Comparison of ENCODE assay signal across 25 cellular contexts in the genomic region with DNA sequence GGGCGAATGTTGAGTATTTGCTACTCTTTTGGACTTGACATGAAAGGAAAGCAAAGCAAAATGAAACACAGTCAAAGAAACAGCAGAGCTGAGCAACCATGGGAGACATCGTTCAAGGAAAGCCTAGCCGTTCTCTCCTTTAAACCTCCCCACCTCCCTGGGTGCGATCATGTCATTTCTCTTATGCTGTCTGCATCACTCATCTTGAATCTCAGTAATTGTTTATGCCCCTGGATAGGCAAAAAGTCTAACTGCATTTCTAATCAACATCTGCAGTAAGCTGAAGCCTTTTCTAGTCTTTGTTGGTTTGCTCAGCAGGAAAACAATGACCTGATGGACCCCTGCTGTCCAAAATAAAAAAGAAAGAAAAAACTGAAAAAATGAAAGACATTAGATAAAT.
DNase-seq lines count a peak whose midpoint lies in the region; ATAC-seq and TF ChIP-seq lines count a peak whose summit lies in the region.
"Had no signal": no experiment of that assay in that cellular context is flagged by ENCODE, and none has a peak within 500 bp of the region (broad histone marks: within the 10 kb centered on the region; RNA-seq: fewer than 3 reads in every experiment).

No MANE protein-coding gene starts in this region.

- no peak overlapping the region for H3K56ac ChIP-seq in IMR-90 (ENCODE audit: extremely low read depth, insufficient read depth, low read length)

- CTCF ChIA-PET in IMR-90 (lab: Yijun Ruan, JAX): interaction anchor here (1.9 kb wide), 1 partner anchor 9 kb away, joined by 4 read pairs; no protein-coding TSS in a partner anchor
- CTCF ChIA-PET in CD4-positive, alpha-beta memory T cell (lab: Charles Lee; ENCODE audit: partially characterized antibody): no interaction called here
- CTCF ChIA-PET in activated CD4-positive, alpha-beta memory T cell treated with anti-CD3 and anti-CD28 coated beads, Interleukin-2, amount 10 ng/mL, durations not matched to agents 7 days and 5 days (lab: Charles Lee): no interaction called here

- H3K9me3 Mint-ChIP-seq in CD4-positive, alpha-beta memory T cell: no peaks in the 10 kb centered on the region
- no peaks in the 10 kb centered on the region for H3K9me3 Mint-ChIP-seq in activated CD4-positive, alpha-beta memory T cell treated with anti-CD3 and anti-CD28 coated beads, Interleukin-2, amount 10 ng/mL, durations not matched to agents 7 days and 5 days
- no peaks in the 10 kb centered on the region for H3K9me3 Mint-ChIP-seq in stimulated activated effector memory CD8-positive, alpha-beta T cell treated with anti-CD3 and anti-CD28 coated beads, Interleukin-12 subunit alpha, Interleukin-12 subunit beta, amount 100 ng/mL, for 72 hours
- H3K9me3 Mint-ChIP-seq: CD8-positive, alpha-beta T cell had no signal

- H3K9me3 ChIP-seq in IMR-90 (ENCODE audit: control insufficient read depth, insufficient read depth, low read length) (no peaks in the 10 kb centered on the region), iPS-18a (ENCODE audit: control insufficient read depth, low read depth, low read length) (no peaks in the 10 kb centered on the region)
- no peaks in the 10 kb centered on the region for H3K9me3 ChIP-seq in CD4-positive, alpha-beta memory T cell (ENCODE audit: control insufficient read depth in 1 of 2, low read length in 2 of 2)
- H3K9me3 ChIP-seq: breast epithelium, mucosa of descending colon, neutrophil, tibial artery had no signal

- H3K4me1 ChIP-seq in IMR-90 (ENCODE audit: control insufficient read depth, insufficient read depth, low read length) (peaks cover 2% of the 10 kb centered on the region), iPS-18a (ENCODE audit: control insufficient read depth, low read depth, low read length) (peaks cover 8% of the 10 kb centered on the region)
- no peaks in the 10 kb centered on the region for H3K4me1 ChIP-seq in CD4-positive, alpha-beta memory T cell (ENCODE audit: insufficient read depth, low read length)
- H3K4me1 ChIP-seq: breast epithelium, tibial artery had no signal

- no peak overlapping the region for H4K8ac ChIP-seq in IMR-90 (ENCODE audit: low read depth in 2 of 2, low read length in 2 of 2)

- TF ChIP-seq POLR2A in IMR-90 (IDR thresholded peaks at IDR 0.05; ENCODE audit: low read depth, low read length): no peak

- no peaks in the 10 kb centered on the region for H3K79me1 ChIP-seq in IMR-90 (ENCODE audit: low read depth in 1 of 2, low read length in 2 of 2)

- H3K4me3 Mint-ChIP-seq in CD4-positive, alpha-beta memory T cell: no peak overlapping the region
- H3K4me3 Mint-ChIP-seq in activated CD4-positive, alpha-beta memory T cell treated with anti-CD3 and anti-CD28 coated beads, Interleukin-2, amount 10 ng/mL, durations not matched to agents 7 days and 5 days: no peak overlapping the region
- no peak overlapping the region for H3K4me3 Mint-ChIP-seq in stimulated activated effector memory CD8-positive, alpha-beta T cell treated with anti-CD3 and anti-CD28 coated beads, Interleukin-12 subunit alpha, Interleukin-12 subunit beta, amount 100 ng/mL, for 72 hours
- H3K4me3 Mint-ChIP-seq: CD8-positive, alpha-beta T cell had no signal

- no peak for TF ChIP-seq RAD21 in IMR-90 (IDR thresholded peaks at IDR 0.05; ENCODE audit: low read length)

- H3K9me1 ChIP-seq in IMR-90 (ENCODE audit: insufficient read depth, low read length): 0 out of 2 replicates have a peak, but pooled peaks cover 3% of the 10 kb centered on the region

- H3K9ac ChIP-seq in IMR-90 (ENCODE audit: low read depth, low read length): peak overlapping the region; percentile 14; the same call in 1 of the 2 replicates
- no peak overlapping the region for H3K9ac ChIP-seq in iPS-18a (ENCODE audit: low read length)

- H2AFZ ChIP-seq in IMR-90 (replicated peaks; ENCODE audit: low read length, poor library complexity): peak overlapping the region; percentile 24

- no peak overlapping the region for H2AK9ac ChIP-seq in IMR-90 (replicated peaks; ENCODE audit: low read depth, low read length, poor library complexity)

- no peak for ATAC-seq in IMR-90 (ENCODE audit: low read depth)
- ATAC-seq in stimulated activated effector memory CD8-positive, alpha-beta T cell treated with anti-CD3 and anti-CD28 coated beads, Interleukin-12 subunit alpha, Interleukin-12 subunit beta, amount 100 ng/mL, for 72 hours: no peak
- ATAC-seq: CD8-positive, alpha-beta T cell; left ventricle myocardium superior; mucosa of descending colon had no signal

- H3K23ac ChIP-seq in IMR-90 (ENCODE audit: low read depth, low read length): no peak overlapping the region

- no peak for TF ChIP-seq CTCF in IMR-90 (conservative IDR thresholded peaks at IDR 0.05; ENCODE audit: low read depth, low read length)

- H3K27me3 Mint-ChIP-seq in CD4-positive, alpha-beta memory T cell: no peaks in the 10 kb centered on the region
- no peaks in the 10 kb centered on the region for H3K27me3 Mint-ChIP-seq in activated CD4-positive, alpha-beta memory T cell treated with anti-CD3 and anti-CD28 coated beads, Interleukin-2, amount 10 ng/mL, durations not matched to agents 7 days and 5 days

- peak overlapping the region; percentile 66 for H3K18ac ChIP-seq in IMR-90 (ENCODE audit: low read depth, low read length)

- dilution Hi-C loops in IMR-90 (cut with HindIII; ENCODE audit: low sequenced_read_pairs, unreplicated experiment): no loop called here

- no peak overlapping the region; the same call in 1 of the 2 replicates for H3K27ac ChIP-seq in IMR-90 (ENCODE audit: insufficient read depth, low read length)
- peak overlapping the region; percentile 77 for H3K27ac ChIP-seq in angular gyrus (ENCODE audit: low read depth, low read length)
- no peak overlapping the region for H3K27ac ChIP-seq in iPS-18a (ENCODE audit: low read length)
- no peak overlapping the region for H3K27ac ChIP-seq in CD4-positive, alpha-beta memory T cell (ENCODE audit: low read depth, low read length)
- H3K27ac ChIP-seq: breast epithelium, neutrophil, tibial artery, WERI-Rb-1 had no signal

- 0 out of 2 replicates have a peak overlapping the region, but pooled peaks have one; percentile 1 for H2BK20ac ChIP-seq in IMR-90 (ENCODE audit: low read depth, low read length)

- intact Hi-C loops in IMR-90 (cut with micrococcal nuclease): no loop called here
- intact Hi-C loops in CD4-positive, alpha-beta memory T cell (cut with micrococcal nuclease): no loop called here

- H2BK15ac ChIP-seq in IMR-90 (ENCODE audit: low read depth, low read length): no peak overlapping the region

- no peaks in the 10 kb centered on the region for H4K20me1 ChIP-seq in IMR-90 (ENCODE audit: insufficient read depth, low read length)

- no peak overlapping the region for H3K4ac ChIP-seq in IMR-90 (ENCODE audit: low read depth, low read length)

- WGBS in IMR-90 (ENCODE audit: extremely low coverage in 2 of 2, insufficient read length in 1 of 2), 2 experiments: 33% methylated on average over 3 of the region's 4 CpGs; no CpG with 5 or more reads in 1 of the 2 experiments

- in situ Hi-C loops in IMR-90 (cut with MboI; ENCODE audit: low sequenced_read_pairs): no loop called here

- H4K5ac ChIP-seq in IMR-90 (ENCODE audit: low read depth, low read length): peak overlapping the region; percentile 57; the same call in 1 of the 2 replicates

- no peak overlapping the region for H3K4me3 ChIP-seq in IMR-90 (ENCODE audit: insufficient read depth, low read depth, low read length)
- peak overlapping the region; percentile 15 for H3K4me3 ChIP-seq in iPS-18a (ENCODE audit: low read length)
- H3K4me3 ChIP-seq in CD4-positive, alpha-beta memory T cell (ENCODE audit: low read length in 2 of 2): no peak overlapping the region
- H3K4me3 ChIP-seq: breast epithelium, mucosa of descending colon, smooth muscle cell, tibial artery had no signal

- H3K27ac Mint-ChIP-seq in CD4-positive, alpha-beta memory T cell: no peak overlapping the region
- no peak overlapping the region for H3K27ac Mint-ChIP-seq in activated CD4-positive, alpha-beta memory T cell treated with anti-CD3 and anti-CD28 coated beads, Interleukin-2, amount 10 ng/mL, durations not matched to agents 7 days and 5 days
- no peak overlapping the region for H3K27ac Mint-ChIP-seq in stimulated activated effector memory CD8-positive, alpha-beta T cell treated with anti-CD3 and anti-CD28 coated beads, Interleukin-12 subunit alpha, Interleukin-12 subunit beta, amount 100 ng/mL, for 72 hours
- H3K27ac Mint-ChIP-seq: CD8-positive, alpha-beta T cell had no signal

- H3K27me3 ChIP-seq in IMR-90 (ENCODE audit: control insufficient read depth, insufficient read depth, low read length) (no peaks in the 10 kb centered on the region), iPS-18a (ENCODE audit: control insufficient read depth, insufficient read depth, low read length) (no peaks in the 10 kb centered on the region)
- no peaks in the 10 kb centered on the region for H3K27me3 ChIP-seq in CD4-positive, alpha-beta memory T cell (ENCODE audit: insufficient read depth, low read length)
- H3K27me3 ChIP-seq: breast epithelium, neutrophil, tibial artery had no signal

- H2BK120ac ChIP-seq in IMR-90 (ENCODE audit: low read depth, low read length): 0 out of 2 replicates have a peak overlapping the region, but pooled peaks have one; percentile 0

- H3K14ac ChIP-seq in IMR-90 (replicated peaks; ENCODE audit: low read depth, low read length): 0 out of 2 replicates have a peak overlapping the region, but pooled peaks have one; percentile 0

- H2BK5ac ChIP-seq in IMR-90 (ENCODE audit: low read depth, low read length, poor library complexity, severe bottlenecking): no peak overlapping the region

- no TSS peak for BruUV-seq in IMR-90 (replicated peaks; lab: Mats Ljungman, UMichigan)

- POLR2A ChIA-PET in IMR-90 (lab: Charles Lee; ENCODE audit: unreplicated experiment): no interaction called here
- POLR2A ChIA-PET in CD4-positive, alpha-beta memory T cell (lab: Charles Lee; ENCODE audit: partially characterized antibody): no interaction called here
- POLR2A ChIA-PET in activated CD4-positive, alpha-beta memory T cell treated with anti-CD3 and anti-CD28 coated beads, Interleukin-2, amount 10 ng/mL, durations not matched to agents 7 days and 5 days (lab: Charles Lee): no interaction called here

- no peak overlapping the region; the same call in 1 of the 2 replicates for H3K4me2 ChIP-seq in IMR-90 (ENCODE audit: low read depth, low read length)
- H3K4me2 ChIP-seq: smooth muscle cell had no signal

- H3K4me1 Mint-ChIP-seq in CD4-positive, alpha-beta memory T cell: no peaks in the 10 kb centered on the region
- no peaks in the 10 kb centered on the region for H3K4me1 Mint-ChIP-seq in activated CD4-positive, alpha-beta memory T cell treated with anti-CD3 and anti-CD28 coated beads, Interleukin-2, amount 10 ng/mL, durations not matched to agents 7 days and 5 days
- no peaks in the 10 kb centered on the region for H3K4me1 Mint-ChIP-seq in stimulated activated effector memory CD8-positive, alpha-beta T cell treated with anti-CD3 and anti-CD28 coated beads, Interleukin-12 subunit alpha, Interleukin-12 subunit beta, amount 100 ng/mL, for 72 hours

- H2AK5ac ChIP-seq in IMR-90 (ENCODE audit: low read depth, low read length): no peak overlapping the region; the same call in 1 of the 2 replicates

- DNase-seq in IMR-90 (no peak), putamen (ENCODE audit: low spot score) (peak; percentile 20), NCI-H524 treated with DMSO at 0.1 percent for 48 hours (lab: John Stamatoyannopoulos, UW) (no peak)
- DNase-seq in CD4-positive, alpha-beta memory T cell: no peak
- DNase-seq in activated CD4-positive, alpha-beta memory T cell treated with anti-CD3 and anti-CD28 coated beads, Interleukin-2, amount 10 ng/mL, durations not matched to agents 7 days and 5 days: no peak
- DNase-seq in stimulated activated effector memory CD8-positive, alpha-beta T cell treated with anti-CD3 and anti-CD28 coated beads, Interleukin-12 subunit alpha, Interleukin-12 subunit beta, amount 100 ng/mL, for 72 hours (ENCODE audit: low spot score in 2 of 2): no peak
- DNase-seq: activated CD4-positive, alpha-beta T cell treated with anti-CD3 and anti-CD28 coated beads, Interleukin-2, amount 50 U/mL, for 48 hours; activated gamma-delta T cell; CD8-positive, alpha-beta T cell; dermis blood vessel endothelial cell; GF-D8; head of caudate nucleus; Kasumi-1; left ventricle myocardium superior; mucosa of descending colon; NCI-H510A treated with DMSO at 0.1 percent for 48 hours; stimulated activated CD4-positive, alpha-beta T cell treated with anti-CD3 and anti-CD28 coated beads, Interleukin-2, amount 100 ng/mL, for 48 hours; stimulated activated naive CD4-positive, alpha-beta T cell; tibial artery; WERI-Rb-1 had no signal

- H3K36me3 ChIP-seq in IMR-90 (ENCODE audit: control insufficient read depth, insufficient read depth, low read length) (no peaks in the 10 kb centered on the region), iPS-18a (ENCODE audit: control insufficient read depth, low read depth, low read length) (no peaks in the 10 kb centered on the region)
- no peaks in the 10 kb centered on the region for H3K36me3 ChIP-seq in CD4-positive, alpha-beta memory T cell (ENCODE audit: insufficient read depth, low read length)
- H3K36me3 ChIP-seq: breast epithelium, neutrophil, tibial artery, WERI-Rb-1 had no signal

- no peaks in the 10 kb centered on the region for H3K36me3 Mint-ChIP-seq in CD4-positive, alpha-beta memory T cell
- H3K36me3 Mint-ChIP-seq in activated CD4-positive, alpha-beta memory T cell treated with anti-CD3 and anti-CD28 coated beads, Interleukin-2, amount 10 ng/mL, durations not matched to agents 7 days and 5 days (ENCODE audit: low read depth): no peaks in the 10 kb centered on the region
- no peaks in the 10 kb centered on the region for H3K36me3 Mint-ChIP-seq in stimulated activated effector memory CD8-positive, alpha-beta T cell treated with anti-CD3 and anti-CD28 coated beads, Interleukin-12 subunit alpha, Interleukin-12 subunit beta, amount 100 ng/mL, for 72 hours
- H3K36me3 Mint-ChIP-seq: CD8-positive, alpha-beta T cell had no signal

- H4K91ac ChIP-seq in IMR-90 (ENCODE audit: insufficient read depth, low read depth, low read length): 0 out of 2 replicates have a peak overlapping the region, but pooled peaks have one; percentile 46
